Comparison of ENCODE assay signal across 1 cellular context in genomic region chr4:6984611-6985115, GRCh38.
TF ChIP-seq lines count a peak whose summit lies in the region.

No MANE protein-coding gene starts in this region.

TF ChIP-seq in IMR-90, 13 proteins besides CTCF, POLR2A, EP300 and RAD21:
- TF ChIP-seq MXI1 (IDR thresholded peaks at IDR 0.05; ENCODE audit: borderline replicate concordance, low read depth, low read length), result no peak
- no peak for TF ChIP-seq MAFK (IDR thresholded peaks at IDR 0.05; ENCODE audit: low read depth, low read length)
- TF ChIP-seq RCOR1 (IDR thresholded peaks at IDR 0.05; ENCODE audit: insufficient replicate concordance, low read length), result no peak
- no peak for TF ChIP-seq FOS (IDR thresholded peaks at IDR 0.05; ENCODE audit: low read depth, low read length)
- TF ChIP-seq NFE2L2 (IDR thresholded peaks at IDR 0.05; ENCODE audit: low read depth, low read length), result no peak
- no peak for TF ChIP-seq MAZ (IDR thresholded peaks at IDR 0.05; ENCODE audit: borderline replicate concordance, low read depth, low read length)
- no peak for TF ChIP-seq CEBPB (IDR thresholded peaks at IDR 0.05; ENCODE audit: low read depth, low read length)
- no peak for TF ChIP-seq BHLHE40 (IDR thresholded peaks at IDR 0.05; ENCODE audit: low read depth, low read length)
- no peak for TF ChIP-seq CHD1 (IDR thresholded peaks at IDR 0.05; ENCODE audit: low read depth, low read length)
- TF ChIP-seq RFX5 (IDR thresholded peaks at IDR 0.05; ENCODE audit: low read depth, low read length), result no peak
- TF ChIP-seq SMC3 (IDR thresholded peaks at IDR 0.05; ENCODE audit: low read depth, low read length), result no peak
- no peak for TF ChIP-seq ELK1 (IDR thresholded peaks at IDR 0.05; ENCODE audit: borderline replicate concordance, low read depth, low read length)
- TF ChIP-seq USF2 (IDR thresholded peaks at IDR 0.05; ENCODE audit: low read depth, low read length), result no peak
